Comparison of ENCODE assay signal across 8 cellular contexts in the genomic region with DNA sequence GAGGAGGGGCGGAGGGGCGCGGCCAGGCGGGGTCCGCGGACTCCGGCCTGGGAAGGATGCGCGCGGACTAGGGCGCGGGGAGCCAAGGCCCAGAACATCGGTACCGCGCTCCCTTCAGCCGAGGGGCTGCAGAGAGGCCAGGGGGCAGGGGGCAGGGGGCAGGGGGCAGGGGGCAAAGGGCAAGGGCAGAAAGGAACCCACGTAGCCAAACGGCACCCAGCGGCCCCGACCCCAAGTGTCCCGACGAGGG. TPM values are rescaled to one million over a fixed set of nuclear protein-coding genes. Genes with fewer than 3 reads are reported as not detected.
DNase-seq lines count a peak whose midpoint lies in the region; ATAC-seq and TF ChIP-seq lines count a peak whose summit lies in the region.

No MANE protein-coding gene starts in this region.

- POLR2A ChIA-PET in activated naive CD8-positive, alpha-beta T cell treated with anti-CD3 and anti-CD28 coated beads, Interleukin-2, amount 10 ng/mL, durations not matched to agents 7 days and 5 days (lab: Charles Lee): interaction anchor here (5.7 kb wide), 1 partner anchor 35 kb away, joined by 101 read pairs; no protein-coding TSS in a partner anchor

- H3K27me3 ChIP-seq in BE2C: no peaks in the 10 kb centered on the region
- H3K27me3 ChIP-seq in iPS DF 6.9 (ENCODE audit: control insufficient read depth, insufficient read depth, low read length): peaks cover 2% of the 10 kb centered on the region

- peak; percentile 26 for ATAC-seq in GM19324 (IDR thresholded peaks at IDR 0.05; ENCODE audit: low FRiP score, unreplicated experiment)
- peak; percentile 10 for ATAC-seq in HG03457 (IDR thresholded peaks at IDR 0.05; ENCODE audit: unreplicated experiment)
- ATAC-seq in activated naive CD8-positive, alpha-beta T cell treated with anti-CD3 and anti-CD28 coated beads, Interleukin-2, amount 10 ng/mL, durations not matched to agents 7 days and 5 days (ENCODE audit: low read depth): peak; percentile 12
- peak; percentile 24 to 47 for ATAC-seq in stimulated activated naive B cell treated with anti-CD40 and anti-IgM and Interleukin-4, amounts not matched to agents 10 μg/mL and 1 μg/mL and 100 μg/mL, for 72 hours (replicated peaks)

- no peak overlapping the region for H3K27ac Mint-ChIP-seq in activated naive CD8-positive, alpha-beta T cell treated with anti-CD3 and anti-CD28 coated beads, Interleukin-2, amount 10 ng/mL, durations not matched to agents 7 days and 5 days
- H3K27ac Mint-ChIP-seq in stimulated activated naive B cell treated with anti-CD40 and anti-IgM and Interleukin-4, amounts not matched to agents 10 μg/mL and 1 μg/mL and 100 μg/mL, for 72 hours: peak overlapping the region; percentile 95

- peak overlapping the region; percentile 91 for H3K4me3 Mint-ChIP-seq in activated naive CD8-positive, alpha-beta T cell treated with anti-CD3 and anti-CD28 coated beads, Interleukin-2, amount 10 ng/mL, durations not matched to agents 7 days and 5 days
- H3K4me3 Mint-ChIP-seq in stimulated activated naive B cell treated with anti-CD40 and anti-IgM and Interleukin-4, amounts not matched to agents 10 μg/mL and 1 μg/mL and 100 μg/mL, for 72 hours: peak overlapping the region; percentile 86 to 94

- H3K36me3 ChIP-seq in BE2C (no peaks in the 10 kb centered on the region), iPS DF 6.9 (ENCODE audit: control insufficient read depth, insufficient read depth, low read length) (peaks cover 2% of the 10 kb centered on the region; the same call in 1 of the 2 replicates)

- H3K27me3 Mint-ChIP-seq in activated naive CD8-positive, alpha-beta T cell treated with anti-CD3 and anti-CD28 coated beads, Interleukin-2, amount 10 ng/mL, durations not matched to agents 7 days and 5 days: no peaks in the 10 kb centered on the region
- no peaks in the 10 kb centered on the region for H3K27me3 Mint-ChIP-seq in stimulated activated naive B cell treated with anti-CD40 and anti-IgM and Interleukin-4, amounts not matched to agents 10 μg/mL and 1 μg/mL and 100 μg/mL, for 72 hours

- no peaks in the 10 kb centered on the region for H3K9me3 Mint-ChIP-seq in activated naive CD8-positive, alpha-beta T cell treated with anti-CD3 and anti-CD28 coated beads, Interleukin-2, amount 10 ng/mL, durations not matched to agents 7 days and 5 days
- no peaks in the 10 kb centered on the region for H3K9me3 Mint-ChIP-seq in stimulated activated naive B cell treated with anti-CD40 and anti-IgM and Interleukin-4, amounts not matched to agents 10 μg/mL and 1 μg/mL and 100 μg/mL, for 72 hours

- TF ChIP-seq CTCF in BE2C (IDR thresholded peaks at IDR 0.05; ENCODE audit: low read depth, low read length): no peak

- H3K9me3 ChIP-seq in BE2C (no peaks in the 10 kb centered on the region), iPS DF 6.9 (ENCODE audit: control insufficient read depth, insufficient read depth, low read length) (no peaks in the 10 kb centered on the region)

- peaks cover 20% of the 10 kb centered on the region for H3K4me1 Mint-ChIP-seq in activated naive CD8-positive, alpha-beta T cell treated with anti-CD3 and anti-CD28 coated beads, Interleukin-2, amount 10 ng/mL, durations not matched to agents 7 days and 5 days
- peaks cover 27 to 33% of the 10 kb centered on the region in 2 donors for H3K4me1 Mint-ChIP-seq in stimulated activated naive B cell treated with anti-CD40 and anti-IgM and Interleukin-4, amounts not matched to agents 10 μg/mL and 1 μg/mL and 100 μg/mL, for 72 hours

- no peak for DNase-seq in BE2C
- no peak for DNase-seq in activated naive CD8-positive, alpha-beta T cell treated with anti-CD3 and anti-CD28 coated beads, Interleukin-2, amount 10 ng/mL, durations not matched to agents 7 days and 5 days
- DNase-seq in iPS DF 6.9 (ENCODE audit: low read depth, low spot score): no peak
- DNase-seq in stimulated activated naive B cell treated with anti-CD40 and anti-IgM and Interleukin-4, amounts not matched to agents 10 μg/mL and 1 μg/mL and 100 μg/mL, for 72 hours: no peak
- no peak for DNase-seq in central memory CD4-positive, alpha-beta T cell
- no peak for DNase-seq in cortex of kidney (lab: John Stamatoyannopoulos, UW)

- WGBS in iPS DF 6.9 (ENCODE audit: insufficient coverage, insufficient read length): no CpG with 5 or more reads among the region's 22 CpGs

- peaks cover 2% of the 10 kb centered on the region for H3K36me3 Mint-ChIP-seq in activated naive CD8-positive, alpha-beta T cell treated with anti-CD3 and anti-CD28 coated beads, Interleukin-2, amount 10 ng/mL, durations not matched to agents 7 days and 5 days
- H3K36me3 Mint-ChIP-seq in stimulated activated naive B cell treated with anti-CD40 and anti-IgM and Interleukin-4, amounts not matched to agents 10 μg/mL and 1 μg/mL and 100 μg/mL, for 72 hours: peaks cover 0 to 3% of the 10 kb centered on the region in 2 donors

- H3K27ac ChIP-seq in iPS DF 6.9 (ENCODE audit: low read length): no peak overlapping the region

- H3K4me1 ChIP-seq in BE2C (no peaks in the 10 kb centered on the region), iPS DF 6.9 (ENCODE audit: control insufficient read depth, insufficient read depth, low read length) (no peaks in the 10 kb centered on the region)

- H3K4me3 ChIP-seq in BE2C (ENCODE audit: low read depth, low read length) (peak overlapping the region; percentile 67), iPS DF 6.9 (ENCODE audit: low read length) (peak overlapping the region; percentile 99; the same call in 1 of the 2 replicates)

RNA-seq across cellular contexts. Expression of a gene that starts 0.5 kb away (rescaled TPM):
- polyA plus RNA-seq in BE2C (2012; ENCODE audit: insufficient read depth, insufficient read length, low read depth): 13.0 TPM
- 10 to 100 TPM; 16.4 to 17.5 TPM for total RNA-seq in activated naive CD8-positive, alpha-beta T cell treated with anti-CD3 and anti-CD28 coated beads, Interleukin-2, amount 10 ng/mL, durations not matched to agents 7 days and 5 days

RNA-seq across cellular contexts. Expression of a gene that starts 54.0 kb away (rescaled TPM):
- polyA plus RNA-seq in BE2C (2012; ENCODE audit: insufficient read depth, insufficient read length, low read depth): 19.1 TPM
- 100 to 1,000 TPM; 290 to 307 TPM for total RNA-seq in activated naive CD8-positive, alpha-beta T cell treated with anti-CD3 and anti-CD28 coated beads, Interleukin-2, amount 10 ng/mL, durations not matched to agents 7 days and 5 days
